Comparison of ENCODE assay signal across 1 cellular context in genomic region chr7:101220295-101220694, GRCh38.
TF ChIP-seq lines count a peak whose summit lies in the region.

No MANE protein-coding gene starts in this region.

TF ChIP-seq in GM12878, 131 proteins besides CTCF, POLR2A, EP300 and RAD21:
- TF ChIP-seq CUX1 (IDR thresholded peaks at IDR 0.05; ENCODE audit: insufficient replicate concordance, low read depth, low read length) (no peak), SMARCA5 (IDR thresholded peaks at IDR 0.05) (no peak), KDM1A (IDR thresholded peaks at IDR 0.05; ENCODE audit: borderline replicate concordance) (no peak), CREM (IDR thresholded peaks at IDR 0.05; ENCODE audit: low read depth) (no peak)
